19 cellular contexts compared by ENCODE assay signal in the genomic region with DNA sequence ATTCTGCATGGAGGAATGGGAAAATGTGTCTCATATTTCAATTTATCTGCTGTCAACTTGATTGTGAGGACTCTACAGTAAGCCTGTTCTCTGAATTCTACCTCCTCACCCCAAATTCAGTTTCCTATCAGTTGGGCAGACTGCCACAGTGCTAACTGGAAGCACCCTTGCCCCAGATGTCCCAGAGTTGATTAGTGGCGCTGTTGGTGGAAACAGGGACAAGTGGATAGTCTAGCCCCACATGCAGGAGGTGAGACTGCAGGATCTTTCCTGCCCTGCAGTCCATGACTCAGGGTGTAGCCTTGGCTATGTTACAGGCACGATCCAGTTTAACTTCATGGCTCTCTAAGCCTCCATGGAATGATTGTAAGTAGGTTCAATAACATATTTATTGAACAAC. TPM values are rescaled to one million over a fixed set of nuclear protein-coding genes. Genes with fewer than 3 reads are reported as not detected.
"Had no signal": no experiment of that assay in that cellular context is flagged by ENCODE, and none has a peak within 500 bp of the region (broad histone marks: within the 10 kb centered on the region; RNA-seq: fewer than 3 reads in every experiment).

No MANE protein-coding gene starts in this region.

- H3K27me3 ChIP-seq: SJSA1, thyroid gland had no signal

- ATAC-seq: WTC11 had no signal

- H3K36me3 Mint-ChIP-seq: immature natural killer cell, WTC11 had no signal

- DNase-seq: activated CD4-positive, alpha-beta T cell treated with anti-CD3 and anti-CD28 coated beads, Interleukin-2, amount 10 ng/mL, durations not matched to agents 7 days and 5 days; activated CD8-positive, alpha-beta memory T cell treated with anti-CD3 and anti-CD28 coated beads for 24 hours; activated naive CD4-positive, alpha-beta T cell treated with anti-CD3 and anti-CD28 coated beads for 36 hours; caudate nucleus; effector CD8-positive, alpha-beta T cell; immature natural killer cell; left cardiac atrium; nephron progenitor cell; T1000 had no signal

- H3K9me3 ChIP-seq: SJSA1, thyroid gland had no signal

- H3K4me3 Mint-ChIP-seq: activated CD4-positive, alpha-beta T cell treated with anti-CD3 and anti-CD28 coated beads, Interleukin-2, amount 10 ng/mL, durations not matched to agents 7 days and 5 days; activated naive CD4-positive, alpha-beta T cell treated with anti-CD3 and anti-CD28 coated beads for 36 hours; activated T-helper 17 cell treated with anti-CD3 and anti-CD28 coated beads, Interleukin-2, amount 50 U/mL, for 72 hours; immature natural killer cell; nephron progenitor cell; WTC11 had no signal

- H3K4me3 ChIP-seq: coronary artery, lung, SJSA1, skin epidermis, thyroid gland had no signal

- H3K27ac Mint-ChIP-seq: activated CD4-positive, alpha-beta T cell treated with anti-CD3 and anti-CD28 coated beads, Interleukin-2, amount 10 ng/mL, durations not matched to agents 7 days and 5 days; activated naive CD4-positive, alpha-beta T cell treated with anti-CD3 and anti-CD28 coated beads for 36 hours; activated T-helper 17 cell treated with anti-CD3 and anti-CD28 coated beads, Interleukin-2, amount 50 U/mL, for 72 hours; immature natural killer cell; nephron progenitor cell; WTC11 had no signal

- H3K9me3 Mint-ChIP-seq: activated CD4-positive, alpha-beta T cell treated with anti-CD3 and anti-CD28 coated beads, Interleukin-2, amount 10 ng/mL, durations not matched to agents 7 days and 5 days; activated naive CD4-positive, alpha-beta T cell treated with anti-CD3 and anti-CD28 coated beads for 36 hours; activated T-helper 17 cell treated with anti-CD3 and anti-CD28 coated beads, Interleukin-2, amount 50 U/mL, for 72 hours; immature natural killer cell; nephron progenitor cell; WTC11 had no signal

- H3K36me3 ChIP-seq: SJSA1, thyroid gland had no signal

- H3K4me1 Mint-ChIP-seq: activated T-helper 17 cell treated with anti-CD3 and anti-CD28 coated beads, Interleukin-2, amount 50 U/mL, for 72 hours; immature natural killer cell had no signal

- H3K27ac ChIP-seq: coronary artery, SJSA1, skin epidermis, thyroid gland had no signal

RNA-seq across cellular contexts. Expression of a gene that starts 22.1 kb away (rescaled TPM):
- total RNA-seq: activated CD4-positive, alpha-beta T cell treated with anti-CD3 and anti-CD28 coated beads, Interleukin-2, amount 10 ng/mL, durations not matched to agents 7 days and 5 days; activated naive CD4-positive, alpha-beta T cell treated with anti-CD3 and anti-CD28 coated beads for 36 hours; activated T-helper 17 cell treated with anti-CD3 and anti-CD28 coated beads, Interleukin-2, amount 50 U/mL, for 72 hours; glomerular endothelial cell; left cardiac atrium; lung; mucosa of gallbladder; osteocyte; SJSA1; WTC11 had no signal
- polyA plus RNA-seq: immature natural killer cell, lung had no signal
